13 cellular contexts compared by ENCODE assay signal in the genomic region with DNA sequence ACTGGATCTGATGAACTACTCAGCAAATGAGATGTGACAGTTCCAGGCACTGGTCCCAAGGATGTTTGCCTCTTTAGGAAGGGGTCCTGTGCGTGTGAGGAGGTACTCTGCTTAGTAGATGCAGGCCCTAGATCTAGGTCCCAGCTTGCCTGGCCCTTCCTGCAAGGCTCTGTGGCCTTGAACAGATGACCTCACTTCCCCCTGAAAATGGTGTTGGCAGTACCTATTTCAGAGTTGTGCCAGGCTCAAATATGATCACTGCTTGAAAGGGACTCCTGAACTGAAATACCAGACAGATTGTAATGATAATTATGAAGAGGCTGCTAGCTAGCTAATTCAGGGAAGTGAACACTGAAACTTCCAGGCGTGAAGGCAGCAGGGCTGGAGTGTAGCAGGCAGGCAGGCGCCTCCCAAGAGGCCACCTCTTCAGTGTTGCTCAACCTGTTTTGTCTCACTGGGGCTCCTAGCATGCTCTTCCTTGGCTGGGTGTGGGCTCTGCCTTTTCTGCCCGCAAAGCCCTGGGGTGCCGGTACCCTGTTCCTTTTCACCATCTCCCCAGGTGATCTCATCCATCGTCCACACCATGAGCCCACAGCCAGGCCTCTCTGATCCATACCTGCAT. TPM values are rescaled to one million over a fixed set of nuclear protein-coding genes. Genes with fewer than 3 reads are reported as not detected.
"Had no signal": no experiment of that assay in that cellular context is flagged by ENCODE, and none has a peak within 500 bp of the region (broad histone marks: within the 10 kb centered on the region; RNA-seq: fewer than 3 reads in every experiment).

No MANE protein-coding gene starts in this region.

- H3K4me1 Mint-ChIP-seq: activated CD4-positive, alpha-beta T cell treated with anti-CD3 and anti-CD28 coated beads, Interleukin-2, amount 10 ng/mL, durations not matched to agents 24 days and 14 days had no signal

- H3K27ac Mint-ChIP-seq: activated CD4-positive, alpha-beta T cell treated with anti-CD3 and anti-CD28 coated beads, Interleukin-2, amount 10 ng/mL, durations not matched to agents 24 days and 14 days; activated CD8-positive, alpha-beta T cell treated with anti-CD3 and anti-CD28 coated beads, Interleukin-2, amount 10 ng/mL, durations not matched to agents 7 days and 5 days; stimulated activated naive CD8-positive, alpha-beta T cell treated with anti-CD3 and anti-CD28 coated beads, Interleukin-15, Interleukin-2, amounts not matched to agents 100 ng/mL and 50 ng/mL, for 24 hours; T-helper 2 cell treated with Interferon-gamma antibody and Interleukin-4, amounts not matched to agents 5 μg/mL and 100 μg/mL, for 36 hours had no signal

- DNase-seq: activated CD4-positive, alpha-beta T cell treated with anti-CD3 and anti-CD28 coated beads, Interleukin-2, amount 10 ng/mL, durations not matched to agents 24 days and 14 days; activated CD4-positive, CD25-positive, alpha-beta regulatory T cell; activated CD8-positive, alpha-beta memory T cell treated with anti-CD3 and anti-CD28 coated beads, Interleukin-2, amount 50 U/mL, for 4 hours; activated CD8-positive, alpha-beta T cell treated with anti-CD3 and anti-CD28 coated beads, Interleukin-2, amount 10 ng/mL, durations not matched to agents 7 days and 5 days; islet precursor cell; mammary epithelial cell; stimulated activated CD4-positive, alpha-beta T cell treated with anti-CD3 and anti-CD28 coated beads, Interleukin-15, amount 100 ng/mL, for 24 hours; stimulated activated CD4-positive, alpha-beta T cell treated with anti-CD3 and anti-CD28 coated beads, Interleukin-4, amount 100 ng/mL, for 1 hour; SW 1271; testis had no signal

- ATAC-seq: activated CD8-positive, alpha-beta T cell treated with anti-CD3 and anti-CD28 coated beads, Interleukin-2, amount 10 ng/mL, durations not matched to agents 7 days and 5 days had no signal

- H3K27ac ChIP-seq: skin epidermis, testis had no signal

- H3K4me3 ChIP-seq: skin epidermis, testis had no signal

- H3K4me3 Mint-ChIP-seq: activated CD4-positive, alpha-beta T cell treated with anti-CD3 and anti-CD28 coated beads, Interleukin-2, amount 10 ng/mL, durations not matched to agents 24 days and 14 days; activated CD8-positive, alpha-beta T cell treated with anti-CD3 and anti-CD28 coated beads, Interleukin-2, amount 10 ng/mL, durations not matched to agents 7 days and 5 days; stimulated activated naive CD8-positive, alpha-beta T cell treated with anti-CD3 and anti-CD28 coated beads, Interleukin-15, Interleukin-2, amounts not matched to agents 100 ng/mL and 50 ng/mL, for 24 hours; T-helper 2 cell treated with Interferon-gamma antibody and Interleukin-4, amounts not matched to agents 5 μg/mL and 100 μg/mL, for 36 hours had no signal

- H3K9me3 Mint-ChIP-seq: activated CD4-positive, alpha-beta T cell treated with anti-CD3 and anti-CD28 coated beads, Interleukin-2, amount 10 ng/mL, durations not matched to agents 24 days and 14 days; stimulated activated naive CD8-positive, alpha-beta T cell treated with anti-CD3 and anti-CD28 coated beads, Interleukin-15, Interleukin-2, amounts not matched to agents 100 ng/mL and 50 ng/mL, for 24 hours; T-helper 2 cell treated with Interferon-gamma antibody and Interleukin-4, amounts not matched to agents 5 μg/mL and 100 μg/mL, for 36 hours had no signal

- H3K9me3 ChIP-seq: testis had no signal

- H3K27me3 ChIP-seq: testis had no signal

- H3K27me3 Mint-ChIP-seq: activated CD4-positive, alpha-beta T cell treated with anti-CD3 and anti-CD28 coated beads, Interleukin-2, amount 10 ng/mL, durations not matched to agents 24 days and 14 days; stimulated activated naive CD8-positive, alpha-beta T cell treated with anti-CD3 and anti-CD28 coated beads, Interleukin-15, Interleukin-2, amounts not matched to agents 100 ng/mL and 50 ng/mL, for 24 hours had no signal

RNA-seq across cellular contexts. Expression of gene CPNE9, which starts 24.0 kb away (rescaled TPM):
- total RNA-seq: activated CD4-positive, alpha-beta T cell treated with anti-CD3 and anti-CD28 coated beads, Interleukin-2, amount 10 ng/mL, durations not matched to agents 24 days and 14 days; activated CD8-positive, alpha-beta T cell treated with anti-CD3 and anti-CD28 coated beads, Interleukin-2, amount 10 ng/mL, durations not matched to agents 7 days and 5 days; mammary epithelial cell had no signal
- polyA plus RNA-seq: mammary epithelial cell had no signal
